ENCODE assay signal across 8 cellular contexts in genomic region chr16:82368041-82368440, GRCh38.
DNase-seq lines count a peak whose midpoint lies in the region; ATAC-seq and TF ChIP-seq lines count a peak whose summit lies in the region.

No MANE protein-coding gene starts in this region.

- no peaks in the 10 kb centered on the region for H3K4me1 ChIP-seq in mesenchymal stem cell (ENCODE audit: control insufficient read depth, insufficient read depth, low read depth, low read length)

- H3K4me2 ChIP-seq in mesenchymal stem cell (ENCODE audit: low read length, poor library complexity, severe bottlenecking): no peak overlapping the region

- no peak overlapping the region for H2BK15ac ChIP-seq in mesenchymal stem cell (ENCODE audit: low read depth, poor library complexity, severe bottlenecking)

- peaks cover 0 to 5% of the 10 kb centered on the region in 2 experiments for H3K27me3 ChIP-seq in mesenchymal stem cell (ENCODE audit: control insufficient read depth in 1 of 2, insufficient read depth in 1 of 2, low read length in 2 of 2)

- H2AFZ ChIP-seq in mesenchymal stem cell (ENCODE audit: low read depth, low read length): no peak overlapping the region

- H3K27me3 Mint-ChIP-seq in central memory CD8-positive, alpha-beta T cell: peaks cover 10% of the 10 kb centered on the region

- H3K36me3 ChIP-seq in mesenchymal stem cell (ENCODE audit: control insufficient read depth in 1 of 2, insufficient read depth in 2 of 2, low read depth in 1 of 2, low read length in 2 of 2): no peaks in the 10 kb centered on the region

- H3K4ac ChIP-seq in mesenchymal stem cell (ENCODE audit: low read depth in 1 of 2, low read length in 2 of 2): no peak overlapping the region

- H3K27ac Mint-ChIP-seq in central memory CD8-positive, alpha-beta T cell (ENCODE audit: low read depth): peak overlapping the region; percentile 74

- no peak overlapping the region for H4K91ac ChIP-seq in mesenchymal stem cell (ENCODE audit: low read length)

- H3K9me3 Mint-ChIP-seq in central memory CD8-positive, alpha-beta T cell: no peaks in the 10 kb centered on the region

- H2BK5ac ChIP-seq in mesenchymal stem cell (ENCODE audit: low read depth, low read length, poor library complexity, severe bottlenecking): no peak overlapping the region

- H3K36me3 Mint-ChIP-seq in central memory CD8-positive, alpha-beta T cell (ENCODE audit: insufficient read depth): no peaks in the 10 kb centered on the region

- no peaks in the 10 kb centered on the region for H3K79me1 ChIP-seq in mesenchymal stem cell (replicated peaks; ENCODE audit: low read length, poor library complexity, severe bottlenecking)

- H2AK5ac ChIP-seq in mesenchymal stem cell (ENCODE audit: low read length, severe bottlenecking): no peak overlapping the region

- no peak for ATAC-seq in central memory CD8-positive, alpha-beta T cell (replicated peaks; ENCODE audit: extremely low read depth, poor library complexity, severe bottlenecking)
- no peak for ATAC-seq in GM18909 (IDR thresholded peaks at IDR 0.05; ENCODE audit: poor library complexity, unreplicated experiment)
- ATAC-seq in stimulated activated naive CD8-positive, alpha-beta T cell treated with anti-CD3 and anti-CD28 coated beads, Interleukin-15, Interleukin-2, amounts not matched to agents 100 U/mL and 50 U/mL, for 24 hours: no peak

- no peak overlapping the region for H3K18ac ChIP-seq in mesenchymal stem cell (ENCODE audit: low read depth in 1 of 2, low read length in 2 of 2)

- TF ChIP-seq CTCF in LNCaP clone FGC (IDR thresholded peaks at IDR 0.05; ENCODE audit: control insufficient read depth, extremely low read depth, insufficient read depth): peak; percentile 72

- DNase-seq in ELF-1 (ENCODE audit: low read depth, low spot score): peak; percentile 30
- DNase-seq in LNCaP clone FGC (ENCODE audit: low read depth): peak; percentile 66
- DNase-seq in central memory CD8-positive, alpha-beta T cell (ENCODE audit: low spot score in 2 of 2): peak in 1 of 2 donors; percentile 16
- DNase-seq in mesenchymal stem cell: peak; percentile 18
- DNase-seq in epidermal melanocyte (ENCODE audit: insufficient read length, low spot score): no peak
- no peak for DNase-seq in T-helper 1 cell
- DNase-seq in stimulated activated naive CD8-positive, alpha-beta T cell treated with anti-CD3 and anti-CD28 coated beads, Interleukin-15, Interleukin-2, amounts not matched to agents 100 U/mL and 50 U/mL, for 24 hours: no peak

- H3K9me3 ChIP-seq in mesenchymal stem cell (ENCODE audit: control insufficient read depth, low read length): no peaks in the 10 kb centered on the region

- H3K23ac ChIP-seq in mesenchymal stem cell (ENCODE audit: low read length in 2 of 2): no peak overlapping the region

- H3K27ac ChIP-seq in mesenchymal stem cell (ENCODE audit: low read length, poor library complexity, severe bottlenecking): no peak overlapping the region

- H3K4me3 Mint-ChIP-seq in central memory CD8-positive, alpha-beta T cell: no peak overlapping the region

- H2BK12ac ChIP-seq in mesenchymal stem cell (ENCODE audit: low read length in 2 of 2): no peak overlapping the region

- no peak overlapping the region for H3K14ac ChIP-seq in mesenchymal stem cell (ENCODE audit: low read length in 2 of 2)

- H3K4me1 Mint-ChIP-seq in central memory CD8-positive, alpha-beta T cell: peaks cover 8% of the 10 kb centered on the region

- no peak overlapping the region for H2BK120ac ChIP-seq in mesenchymal stem cell (ENCODE audit: low read depth, low read length)

- H4K8ac ChIP-seq in mesenchymal stem cell (ENCODE audit: low read length): no peak overlapping the region

- H3K4me3 ChIP-seq in LNCaP clone FGC (ENCODE audit: low read depth, low read length) (no peak overlapping the region), mesenchymal stem cell (ENCODE audit: insufficient read depth in 1 of 2, low read depth in 1 of 2, low read length in 2 of 2) (no peak overlapping the region)

- no peak overlapping the region for H3K9ac ChIP-seq in mesenchymal stem cell (ENCODE audit: low read length)

Comparison
In these comparisons a context has a peak if more than half of its experiments do, and no peak if none do; other contexts are left out.
1. DNase-seq: peak in ELF-1 (single experiment), LNCaP clone FGC (single experiment) and mesenchymal stem cell (single experiment); none in epidermal melanocyte (single experiment), T-helper 1 cell (0 of 5) and stimulated activated naive CD8-positive, alpha-beta T cell treated with anti-CD3 and anti-CD28 coated beads, Interleukin-15, Interleukin-2, amounts not matched to agents 100 U/mL and 50 U/mL, for 24 hours (single experiment).